Comparison of ENCODE assay signal across 28 cellular contexts in genomic region chr21:30714946-30715345, GRCh38. TPM values are rescaled to one million over a fixed set of nuclear protein-coding genes. Genes with fewer than 3 reads are reported as not detected.
"Had no signal": no experiment of that assay in that cellular context is flagged by ENCODE, and none has a peak within 500 bp of the region (broad histone marks: within the 10 kb centered on the region; RNA-seq: fewer than 3 reads in every experiment).

No MANE protein-coding gene starts in this region.

- H3K36me3 ChIP-seq: cardiac muscle cell had no signal

- H3K27ac ChIP-seq: cardiac muscle cell, KMS-11 had no signal

- DNase-seq: activated CD4-positive, alpha-beta T cell treated with anti-CD3 and anti-CD28 coated beads for 36 hours; activated CD4-positive, alpha-beta T cell treated with anti-CD3 and anti-CD28 coated beads, Interleukin-2, amount 10 ng/mL, durations not matched to agents 7 days and 5 days; activated CD4-positive, alpha-beta T cell treated with anti-CD3 and anti-CD28 coated beads, Interleukin-2, amount 50 U/mL, for 48 hours; activated CD8-positive, alpha-beta T cell treated with anti-CD3 and anti-CD28 coated beads, Interleukin-2, amount 10 ng/mL, durations not matched to agents 7 days and 5 days; activated gamma-delta T cell; activated naive CD4-positive, alpha-beta T cell treated with anti-CD3 and anti-CD28 coated beads for 36 hours; activated naive CD8-positive, alpha-beta T cell treated with anti-CD3 and anti-CD28 coated beads, Interleukin-2, amount 50 U/mL, for 24 hours; activated T-cell treated with anti-CD3 and anti-CD28 coated beads, Interleukin-2, amount 50 U/mL, for 24 hours; anterior cingulate cortex; NCI-H1092 treated with DMSO at 0.1 percent for 48 hours; NCI-H1417; NCI-H146; NCI-H187; NCI-H2029 treated with DMSO at 0.1 percent for 48 hours; NCI-H2107; NCI-H2171; NCI-H510A; NCI-H748 treated with DMSO at 0.1 percent for 48 hours; SHP77 had no signal

- H3K9ac ChIP-seq: KMS-11 had no signal

- H3K4me3 ChIP-seq: cardiac muscle cell had no signal

- H3K4me2 ChIP-seq: KMS-11 had no signal

- ATAC-seq: activated CD4-positive, alpha-beta T cell treated with anti-CD3 and anti-CD28 coated beads for 36 hours; activated CD4-positive, CD25-positive, alpha-beta regulatory T cell treated with anti-CD3 and anti-CD28 coated beads, Interleukin-2, amount 50 U/mL, for 24 hours; activated CD8-positive, alpha-beta T cell treated with anti-CD3 and anti-CD28 coated beads, Interleukin-2, amount 10 ng/mL, durations not matched to agents 7 days and 5 days; activated naive CD8-positive, alpha-beta T cell treated with anti-CD3 and anti-CD28 coated beads, Interleukin-2, amount 50 U/mL, for 24 hours had no signal

- H3K27me3 ChIP-seq: cardiac muscle cell had no signal

RNA-seq across cellular contexts. Expression of gene KRTAP21-3, which starts 3.6 kb away (rescaled TPM):
- total RNA-seq: activated CD4-positive, alpha-beta T cell treated with anti-CD3 and anti-CD28 coated beads for 36 hours; activated CD4-positive, alpha-beta T cell treated with anti-CD3 and anti-CD28 coated beads, Interleukin-2, amount 10 ng/mL, durations not matched to agents 7 days and 5 days; activated CD8-positive, alpha-beta T cell treated with anti-CD3 and anti-CD28 coated beads, Interleukin-2, amount 10 ng/mL, durations not matched to agents 7 days and 5 days; activated naive CD4-positive, alpha-beta T cell treated with anti-CD3 and anti-CD28 coated beads for 36 hours; activated T-helper 2 cell treated with anti-CD3 and anti-CD28 coated beads, Interferon-gamma antibody, Interleukin-2, Interleukin-4, amounts not matched to agents 10 μg/mL and 5 μg/mL and 100 μg/mL, durations not matched to agents 14 hours and 24 hours and 36 hours; cardiac muscle cell; chondrocyte; LHCN-M2; OCI-LY7; SK-MEL-5; WTC11 had no signal
- polyA plus RNA-seq: cardiac muscle cell had no signal

RNA-seq across cellular contexts. Expression of gene KRTAP21-2, which starts 32.1 kb away (rescaled TPM):
- total RNA-seq: activated CD4-positive, alpha-beta T cell treated with anti-CD3 and anti-CD28 coated beads for 36 hours; activated CD4-positive, alpha-beta T cell treated with anti-CD3 and anti-CD28 coated beads, Interleukin-2, amount 10 ng/mL, durations not matched to agents 7 days and 5 days; activated CD8-positive, alpha-beta T cell treated with anti-CD3 and anti-CD28 coated beads, Interleukin-2, amount 10 ng/mL, durations not matched to agents 7 days and 5 days; activated naive CD4-positive, alpha-beta T cell treated with anti-CD3 and anti-CD28 coated beads for 36 hours; activated T-helper 2 cell treated with anti-CD3 and anti-CD28 coated beads, Interferon-gamma antibody, Interleukin-2, Interleukin-4, amounts not matched to agents 10 μg/mL and 5 μg/mL and 100 μg/mL, durations not matched to agents 14 hours and 24 hours and 36 hours; cardiac muscle cell; chondrocyte; LHCN-M2; OCI-LY7; SK-MEL-5; WTC11 had no signal
- polyA plus RNA-seq: cardiac muscle cell had no signal

RNA-seq across cellular contexts. Expression of gene KRTAP21-1, which starts 40.3 kb away (rescaled TPM):
- total RNA-seq: activated CD4-positive, alpha-beta T cell treated with anti-CD3 and anti-CD28 coated beads for 36 hours; activated CD4-positive, alpha-beta T cell treated with anti-CD3 and anti-CD28 coated beads, Interleukin-2, amount 10 ng/mL, durations not matched to agents 7 days and 5 days; activated CD8-positive, alpha-beta T cell treated with anti-CD3 and anti-CD28 coated beads, Interleukin-2, amount 10 ng/mL, durations not matched to agents 7 days and 5 days; activated naive CD4-positive, alpha-beta T cell treated with anti-CD3 and anti-CD28 coated beads for 36 hours; activated T-helper 2 cell treated with anti-CD3 and anti-CD28 coated beads, Interferon-gamma antibody, Interleukin-2, Interleukin-4, amounts not matched to agents 10 μg/mL and 5 μg/mL and 100 μg/mL, durations not matched to agents 14 hours and 24 hours and 36 hours; cardiac muscle cell; chondrocyte; LHCN-M2; OCI-LY7; SK-MEL-5; WTC11 had no signal
- polyA plus RNA-seq: cardiac muscle cell had no signal
